In genomic region chr3:35707904-35708303, GRCh38 we compare ENCODE assay signal across 1 cellular context.
TF ChIP-seq lines count a peak whose summit lies in the region.

No MANE protein-coding gene starts in this region.

TF ChIP-seq in H1, 55 proteins besides CTCF, POLR2A, EP300 and RAD21 (continued from another document):
- TF ChIP-seq FOSL1 (IDR thresholded peaks at IDR 0.05; ENCODE audit: insufficient read depth, low read depth, low read length): no peak
- no peak for TF ChIP-seq SRF (IDR thresholded peaks at IDR 0.05; ENCODE audit: low read depth, low read length)
- TF ChIP-seq HDAC6 (IDR thresholded peaks at IDR 0.05; ENCODE audit: low read depth, low read length): no peak
- TF ChIP-seq ATF3 (IDR thresholded peaks at IDR 0.05; ENCODE audit: insufficient read depth, low read depth, low read length): no peak
- TF ChIP-seq BCL11A (IDR thresholded peaks at IDR 0.05; ENCODE audit: low read depth in 2 of 2, low read length in 2 of 2): no peak
- TF ChIP-seq BRCA1 (IDR thresholded peaks at IDR 0.05; ENCODE audit: low read depth, low read length): no peak
- no peak for TF ChIP-seq KDM4A (IDR thresholded peaks at IDR 0.05; ENCODE audit: low read depth, low read length, severe bottlenecking)
